Comparison of ENCODE assay signal across 8 cellular contexts in the genomic region with DNA sequence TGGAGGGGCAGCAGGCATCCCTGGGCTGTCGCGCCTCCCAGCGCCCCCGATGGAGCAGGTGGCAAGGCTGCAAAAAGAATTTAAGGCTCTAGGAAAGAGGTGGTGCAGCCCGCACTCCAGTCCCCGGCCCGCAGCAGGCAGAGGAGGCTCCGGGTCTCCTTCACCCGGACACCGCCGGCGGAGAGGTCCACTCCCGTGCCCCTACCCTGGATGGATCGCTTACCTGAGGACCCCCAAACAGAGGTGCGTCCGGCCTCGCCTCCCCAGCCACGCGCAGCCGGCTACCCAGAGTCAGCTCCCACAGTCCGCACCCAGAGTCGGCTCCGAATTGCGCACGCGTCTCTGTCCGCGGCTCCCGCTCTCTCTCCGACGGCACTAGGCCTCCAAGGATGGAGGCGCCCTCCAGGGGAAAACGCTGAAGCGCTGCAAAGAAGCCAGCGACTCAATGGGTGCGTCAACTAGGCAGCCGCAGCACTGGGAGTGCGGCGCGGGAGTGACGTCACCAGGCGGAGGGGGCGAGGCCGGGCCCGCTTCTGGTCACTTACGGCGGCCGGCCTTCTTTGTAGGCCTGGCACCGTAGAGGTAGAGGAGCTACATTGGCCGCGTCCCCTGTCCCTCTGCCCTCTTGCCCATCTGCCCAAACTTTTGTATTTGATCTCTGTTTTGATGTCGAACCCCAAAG. TPM values are rescaled to one million over a fixed set of nuclear protein-coding genes. Genes with fewer than 3 reads are reported as not detected.
A peak's percentile ranks its signal among the peaks of the same experiment; 100 is the strongest.
DNase-seq lines count a peak whose midpoint lies in the region; ATAC-seq and TF ChIP-seq lines count a peak whose summit lies in the region.

A gene with protein sequence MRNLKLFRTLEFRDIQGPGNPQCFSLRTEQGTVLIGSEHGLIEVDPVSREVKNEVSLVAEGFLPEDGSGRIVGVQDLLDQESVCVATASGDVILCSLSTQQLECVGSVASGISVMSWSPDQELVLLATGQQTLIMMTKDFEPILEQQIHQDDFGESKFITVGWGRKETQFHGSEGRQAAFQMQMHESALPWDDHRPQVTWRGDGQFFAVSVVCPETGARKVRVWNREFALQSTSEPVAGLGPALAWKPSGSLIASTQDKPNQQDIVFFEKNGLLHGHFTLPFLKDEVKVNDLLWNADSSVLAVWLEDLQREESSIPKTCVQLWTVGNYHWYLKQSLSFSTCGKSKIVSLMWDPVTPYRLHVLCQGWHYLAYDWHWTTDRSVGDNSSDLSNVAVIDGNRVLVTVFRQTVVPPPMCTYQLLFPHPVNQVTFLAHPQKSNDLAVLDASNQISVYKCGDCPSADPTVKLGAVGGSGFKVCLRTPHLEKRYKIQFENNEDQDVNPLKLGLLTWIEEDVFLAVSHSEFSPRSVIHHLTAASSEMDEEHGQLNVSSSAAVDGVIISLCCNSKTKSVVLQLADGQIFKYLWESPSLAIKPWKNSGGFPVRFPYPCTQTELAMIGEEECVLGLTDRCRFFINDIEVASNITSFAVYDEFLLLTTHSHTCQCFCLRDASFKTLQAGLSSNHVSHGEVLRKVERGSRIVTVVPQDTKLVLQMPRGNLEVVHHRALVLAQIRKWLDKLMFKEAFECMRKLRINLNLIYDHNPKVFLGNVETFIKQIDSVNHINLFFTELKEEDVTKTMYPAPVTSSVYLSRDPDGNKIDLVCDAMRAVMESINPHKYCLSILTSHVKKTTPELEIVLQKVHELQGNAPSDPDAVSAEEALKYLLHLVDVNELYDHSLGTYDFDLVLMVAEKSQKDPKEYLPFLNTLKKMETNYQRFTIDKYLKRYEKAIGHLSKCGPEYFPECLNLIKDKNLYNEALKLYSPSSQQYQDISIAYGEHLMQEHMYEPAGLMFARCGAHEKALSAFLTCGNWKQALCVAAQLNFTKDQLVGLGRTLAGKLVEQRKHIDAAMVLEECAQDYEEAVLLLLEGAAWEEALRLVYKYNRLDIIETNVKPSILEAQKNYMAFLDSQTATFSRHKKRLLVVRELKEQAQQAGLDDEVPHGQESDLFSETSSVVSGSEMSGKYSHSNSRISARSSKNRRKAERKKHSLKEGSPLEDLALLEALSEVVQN (N-terminal part only) (minus strand): TSS at position 484 of the 682 bp plus-strand sequence. CDS start 2,978 bp downstream, outside the sequence.

- intact Hi-C loops in right cardiac atrium (cut with DNase I): no loop called here
- intact Hi-C loops in vagina (cut with DNase I): no loop called here

- no peaks in the 10 kb centered on the region for H3K27me3 Mint-ChIP-seq in T-helper 1 cell treated with Interleukin-12 subunit alpha and Interleukin-12 subunit beta and Interleukin-4 antibody, amounts not matched to agents 30 μg/mL and 1 μg/mL, for 36 hours (ENCODE audit: low read depth)

- H3K4me3 ChIP-seq in right cardiac atrium (ENCODE audit: low read length) (peak within 1 kb of the TSS; percentile 56), vagina (peak within 1 kb of the TSS; percentile 92 to 94)

- peaks cover 24% of the 10 kb centered on the region for H3K4me1 Mint-ChIP-seq in T-helper 1 cell treated with Interleukin-12 subunit alpha and Interleukin-12 subunit beta and Interleukin-4 antibody, amounts not matched to agents 30 μg/mL and 1 μg/mL, for 36 hours (ENCODE audit: low read depth)

- DNase-seq in NCI-H1694 (lab: John Stamatoyannopoulos, UW) (peak; percentile 65), amygdala (lab: John Stamatoyannopoulos, UW) (peak; percentile 35 to 95 (median 87)), right cardiac atrium (peak; percentile 95 to 98 (median 97)), putamen (ENCODE audit: low spot score) (peak; percentile 94), vagina (ENCODE audit: extremely low spot score in 2 of 2) (peak; percentile 92 to 96)

- H3K27ac Mint-ChIP-seq in T-helper 1 cell treated with Interleukin-12 subunit alpha and Interleukin-12 subunit beta and Interleukin-4 antibody, amounts not matched to agents 30 μg/mL and 1 μg/mL, for 36 hours: peak within 1 kb of the TSS; percentile 98

- no peaks in the 10 kb centered on the region for H3K9me3 ChIP-seq in right cardiac atrium (ENCODE audit: control insufficient read depth, low read length)
- H3K9me3 ChIP-seq in vagina: no peaks in the 10 kb centered on the region

- peak within 1 kb of the TSS; percentile 99 for H3K4me3 Mint-ChIP-seq in T-helper 1 cell treated with Interleukin-12 subunit alpha and Interleukin-12 subunit beta and Interleukin-4 antibody, amounts not matched to agents 30 μg/mL and 1 μg/mL, for 36 hours

- no peaks in the 10 kb centered on the region for H3K9me3 Mint-ChIP-seq in T-helper 1 cell treated with Interleukin-12 subunit alpha and Interleukin-12 subunit beta and Interleukin-4 antibody, amounts not matched to agents 30 μg/mL and 1 μg/mL, for 36 hours

- H3K27ac ChIP-seq in right cardiac atrium (ENCODE audit: low read length) (peak within 1 kb of the TSS; percentile 55), vagina (peak within 1 kb of the TSS; percentile 89)

- ATAC-seq in HG02885 (IDR thresholded peaks at IDR 0.05; ENCODE audit: poor library complexity, unreplicated experiment) (peak; percentile 84), right cardiac atrium (peak; percentile 95)

- no peak for TF ChIP-seq CTCF in vagina (IDR thresholded peaks at IDR 0.05)

- peaks cover 6% of the 10 kb centered on the region for H3K4me1 ChIP-seq in right cardiac atrium (ENCODE audit: control insufficient read depth, insufficient read depth, low read length)
- H3K4me1 ChIP-seq in vagina: peaks cover 26% of the 10 kb centered on the region

- peaks cover 0 to 6% of the 10 kb centered on the region in 2 donors for H3K36me3 ChIP-seq in vagina

- TF ChIP-seq POLR2A in GM15510 (IDR thresholded peaks at IDR 0.05; ENCODE audit: borderline replicate concordance, extremely low read depth, insufficient read length): peak; percentile 67
- TF ChIP-seq POLR2A in vagina (IDR thresholded peaks at IDR 0.05): no peak

- under 1% methylated on average over 52 of the region's 52 CpGs for WGBS in right cardiac atrium

- peaks cover 12% of the 10 kb centered on the region for H3K36me3 Mint-ChIP-seq in T-helper 1 cell treated with Interleukin-12 subunit alpha and Interleukin-12 subunit beta and Interleukin-4 antibody, amounts not matched to agents 30 μg/mL and 1 μg/mL, for 36 hours (ENCODE audit: low read depth)

- H3K27me3 ChIP-seq in right cardiac atrium (ENCODE audit: control insufficient read depth, insufficient read depth) (no peaks in the 10 kb centered on the region), vagina (no peaks in the 10 kb centered on the region)

RNA-seq across cellular contexts. Expression of the gene that starts here (rescaled TPM):
- total RNA-seq in right cardiac atrium (10 to 100 TPM; 20.5 to 24.1 (median 22.0) TPM), vagina (16.9 TPM)
- polyA plus RNA-seq in right cardiac atrium: 12.8 TPM

Comparison
In these comparisons a context has a peak if more than half of its experiments do, and no peak if none do; other contexts are left out.
1. Peak in every context shown above with its lines: DNase-seq, ATAC-seq, H3K4me3 ChIP-seq and H3K27ac ChIP-seq.